8 cellular contexts compared by ENCODE assay signal in the genomic region with DNA sequence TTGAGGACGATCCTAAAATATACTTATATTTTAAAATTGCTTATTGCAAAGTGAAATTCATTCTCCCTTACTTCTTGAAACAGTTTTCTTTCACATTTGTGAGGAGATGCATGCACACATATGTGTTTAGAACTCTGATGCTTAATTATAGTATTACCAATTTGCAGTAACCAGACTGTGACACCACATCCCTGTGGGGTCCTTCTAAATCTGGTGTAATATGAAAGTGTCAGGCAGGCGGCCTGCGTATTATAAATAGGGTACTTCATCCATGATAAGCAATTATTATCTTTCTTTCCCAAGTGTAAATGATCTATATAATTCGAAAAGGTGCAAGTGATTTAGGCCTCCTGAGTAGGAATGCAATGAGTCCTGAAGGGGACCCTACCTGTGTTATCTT. TPM values are rescaled to one million over a fixed set of nuclear protein-coding genes. Genes with fewer than 3 reads are reported as not detected.
DNase-seq lines count a peak whose midpoint lies in the region; ATAC-seq, FAIRE-seq and TF ChIP-seq lines count a peak whose summit lies in the region.

No MANE protein-coding gene starts in this region.

- no peaks in the 10 kb centered on the region for H3K36me3 Mint-ChIP-seq in GM23338 (ENCODE audit: low read depth)

- H3K4me2 ChIP-seq in GM23338: peak overlapping the region; percentile 86

- no peak for FAIRE-seq in urothelium cell line (lab: Jason Lieb, UNC)

- no peaks in the 10 kb centered on the region for H3K27me3 ChIP-seq in GM23338 (ENCODE audit: insufficient read depth)
- no peaks in the 10 kb centered on the region for H3K27me3 ChIP-seq in esophagus squamous epithelium

- H3K27ac Mint-ChIP-seq in GM23338: no peak overlapping the region

- H3K9me2 ChIP-seq in GM23338 (ENCODE audit: insufficient read depth): no peaks in the 10 kb centered on the region

- TF ChIP-seq CTCF in GM23338 (conservative IDR thresholded peaks at IDR 0.05; ENCODE audit: low read depth in 2 of 2) (no peak), esophagus squamous epithelium (IDR thresholded peaks at IDR 0.05) (no peak), retinal pigment epithelial cell (conservative IDR thresholded peaks at IDR 0.05; ENCODE audit: low read depth, low read length) (no peak)

- peak overlapping the region; percentile 64 for H3K4me3 ChIP-seq in GM23338
- H3K4me3 ChIP-seq in esophagus squamous epithelium: peak overlapping the region; percentile 55 to 82 (median 73)
- peak overlapping the region; percentile 90 for H3K4me3 ChIP-seq in retinal pigment epithelial cell (ENCODE audit: low read length)

- H3K9me3 ChIP-seq in esophagus squamous epithelium: no peaks in the 10 kb centered on the region

- intact Hi-C loops in esophagus squamous epithelium (cut with DNase I): loop anchor here (10.0 kb wide), 1 partner anchor 209 kb away; no protein-coding TSS in a partner anchor

- H4K20me1 ChIP-seq in GM23338 (replicated peaks; ENCODE audit: insufficient read depth): no peaks in the 10 kb centered on the region

- DNase-seq in GM23338 (ENCODE audit: low spot score) (no peak), RPMI7951 (ENCODE audit: low read depth) (peak; percentile 5), esophagus squamous epithelium (lab: John Stamatoyannopoulos, UW) (no peak), retinal pigment epithelial cell (ENCODE audit: low read depth) (no peak), urothelium cell line (ENCODE audit: low spot score) (no peak), NCI-H524 treated with DMSO at 0.1 percent for 48 hours (lab: John Stamatoyannopoulos, UW) (no peak)

- peaks cover 10% of the 10 kb centered on the region; the same call in 2 of the 3 replicates for H3K4me1 Mint-ChIP-seq in GM23338

- peak overlapping the region; percentile 95 for H3K4me3 Mint-ChIP-seq in GM23338

- H2AFZ ChIP-seq in GM23338: peak overlapping the region; percentile 95

- H3F3A ChIP-seq in GM23338 (replicated peaks; ENCODE audit: low read depth): no peaks in the 10 kb centered on the region

- 33 to 39% methylated on average over 4 of the region's 4 CpGs for WGBS in esophagus squamous epithelium, 2 donors

- TF ChIP-seq POLR2A in esophagus squamous epithelium (IDR thresholded peaks at IDR 0.05) (no peak), GM18505 (IDR thresholded peaks at IDR 0.05; ENCODE audit: borderline replicate concordance, extremely low read depth, insufficient read depth, insufficient read length) (no peak)

- ATAC-seq in GM23338 (no peak), HG02759 (IDR thresholded peaks at IDR 0.05; ENCODE audit: unreplicated experiment) (no peak), GM18505 (IDR thresholded peaks at IDR 0.05; ENCODE audit: unreplicated experiment) (no peak)

- peaks cover 26% of the 10 kb centered on the region for H3K79me2 ChIP-seq in GM23338 (replicated peaks; ENCODE audit: insufficient read depth)

- no peak overlapping the region for H3K27ac ChIP-seq in GM23338 (ENCODE audit: low read depth)
- peak overlapping the region in 3 of 4 donors; percentile 81 to 97 (median 93) for H3K27ac ChIP-seq in esophagus squamous epithelium

- H3K9me3 Mint-ChIP-seq in GM23338: no peaks in the 10 kb centered on the region

- H3K36me3 ChIP-seq in GM23338 (ENCODE audit: insufficient read depth) (no peaks in the 10 kb centered on the region), esophagus squamous epithelium (peaks cover 0 to 18% (median 0%) of the 10 kb centered on the region in 3 donors)

- no peaks in the 10 kb centered on the region for H3K27me3 Mint-ChIP-seq in GM23338 (ENCODE audit: insufficient read depth, low read depth, poor library complexity)

- H3K4me1 ChIP-seq in GM23338 (ENCODE audit: insufficient read depth) (peaks cover 13% of the 10 kb centered on the region; the same call in 1 of the 2 replicates), esophagus squamous epithelium (peaks cover 0 to 26% (median 5%) of the 10 kb centered on the region in 3 donors)

TF ChIP-seq in GM23338, 12 proteins besides CTCF, POLR2A, EP300 and RAD21 (continues in another document):
- TF ChIP-seq CREB1 (CRISPR knock-in tag; IDR thresholded peaks at IDR 0.05; ENCODE audit: low read depth) (no peak), STAT1 (IDR thresholded peaks at IDR 0.05; ENCODE audit: unreplicated experiment) (no peak), ZNF331 (CRISPR knock-in tag; IDR thresholded peaks at IDR 0.05; ENCODE audit: low read depth) (no peak), EZH2 (IDR thresholded peaks at IDR 0.05; ENCODE audit: low read depth, unreplicated experiment) (no peak), NANOG (IDR thresholded peaks at IDR 0.05; ENCODE audit: borderline replicate concordance) (no peak), EZH2phosphoT487 (IDR thresholded peaks at IDR 0.05; ENCODE audit: unreplicated experiment) (no peak), JUNB (IDR thresholded peaks at IDR 0.05; ENCODE audit: unreplicated experiment) (no peak), POLR2AphosphoS5 (IDR thresholded peaks at IDR 0.05; ENCODE audit: low read depth) (no peak)
- TF ChIP-seq, protein P1, sequence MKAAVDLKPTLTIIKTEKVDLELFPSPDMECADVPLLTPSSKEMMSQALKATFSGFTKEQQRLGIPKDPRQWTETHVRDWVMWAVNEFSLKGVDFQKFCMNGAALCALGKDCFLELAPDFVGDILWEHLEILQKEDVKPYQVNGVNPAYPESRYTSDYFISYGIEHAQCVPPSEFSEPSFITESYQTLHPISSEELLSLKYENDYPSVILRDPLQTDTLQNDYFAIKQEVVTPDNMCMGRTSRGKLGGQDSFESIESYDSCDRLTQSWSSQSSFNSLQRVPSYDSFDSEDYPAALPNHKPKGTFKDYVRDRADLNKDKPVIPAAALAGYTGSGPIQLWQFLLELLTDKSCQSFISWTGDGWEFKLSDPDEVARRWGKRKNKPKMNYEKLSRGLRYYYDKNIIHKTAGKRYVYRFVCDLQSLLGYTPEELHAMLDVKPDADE (IDR thresholded peaks at IDR 0.05): no peak
- TF ChIP-seq, protein P2, sequence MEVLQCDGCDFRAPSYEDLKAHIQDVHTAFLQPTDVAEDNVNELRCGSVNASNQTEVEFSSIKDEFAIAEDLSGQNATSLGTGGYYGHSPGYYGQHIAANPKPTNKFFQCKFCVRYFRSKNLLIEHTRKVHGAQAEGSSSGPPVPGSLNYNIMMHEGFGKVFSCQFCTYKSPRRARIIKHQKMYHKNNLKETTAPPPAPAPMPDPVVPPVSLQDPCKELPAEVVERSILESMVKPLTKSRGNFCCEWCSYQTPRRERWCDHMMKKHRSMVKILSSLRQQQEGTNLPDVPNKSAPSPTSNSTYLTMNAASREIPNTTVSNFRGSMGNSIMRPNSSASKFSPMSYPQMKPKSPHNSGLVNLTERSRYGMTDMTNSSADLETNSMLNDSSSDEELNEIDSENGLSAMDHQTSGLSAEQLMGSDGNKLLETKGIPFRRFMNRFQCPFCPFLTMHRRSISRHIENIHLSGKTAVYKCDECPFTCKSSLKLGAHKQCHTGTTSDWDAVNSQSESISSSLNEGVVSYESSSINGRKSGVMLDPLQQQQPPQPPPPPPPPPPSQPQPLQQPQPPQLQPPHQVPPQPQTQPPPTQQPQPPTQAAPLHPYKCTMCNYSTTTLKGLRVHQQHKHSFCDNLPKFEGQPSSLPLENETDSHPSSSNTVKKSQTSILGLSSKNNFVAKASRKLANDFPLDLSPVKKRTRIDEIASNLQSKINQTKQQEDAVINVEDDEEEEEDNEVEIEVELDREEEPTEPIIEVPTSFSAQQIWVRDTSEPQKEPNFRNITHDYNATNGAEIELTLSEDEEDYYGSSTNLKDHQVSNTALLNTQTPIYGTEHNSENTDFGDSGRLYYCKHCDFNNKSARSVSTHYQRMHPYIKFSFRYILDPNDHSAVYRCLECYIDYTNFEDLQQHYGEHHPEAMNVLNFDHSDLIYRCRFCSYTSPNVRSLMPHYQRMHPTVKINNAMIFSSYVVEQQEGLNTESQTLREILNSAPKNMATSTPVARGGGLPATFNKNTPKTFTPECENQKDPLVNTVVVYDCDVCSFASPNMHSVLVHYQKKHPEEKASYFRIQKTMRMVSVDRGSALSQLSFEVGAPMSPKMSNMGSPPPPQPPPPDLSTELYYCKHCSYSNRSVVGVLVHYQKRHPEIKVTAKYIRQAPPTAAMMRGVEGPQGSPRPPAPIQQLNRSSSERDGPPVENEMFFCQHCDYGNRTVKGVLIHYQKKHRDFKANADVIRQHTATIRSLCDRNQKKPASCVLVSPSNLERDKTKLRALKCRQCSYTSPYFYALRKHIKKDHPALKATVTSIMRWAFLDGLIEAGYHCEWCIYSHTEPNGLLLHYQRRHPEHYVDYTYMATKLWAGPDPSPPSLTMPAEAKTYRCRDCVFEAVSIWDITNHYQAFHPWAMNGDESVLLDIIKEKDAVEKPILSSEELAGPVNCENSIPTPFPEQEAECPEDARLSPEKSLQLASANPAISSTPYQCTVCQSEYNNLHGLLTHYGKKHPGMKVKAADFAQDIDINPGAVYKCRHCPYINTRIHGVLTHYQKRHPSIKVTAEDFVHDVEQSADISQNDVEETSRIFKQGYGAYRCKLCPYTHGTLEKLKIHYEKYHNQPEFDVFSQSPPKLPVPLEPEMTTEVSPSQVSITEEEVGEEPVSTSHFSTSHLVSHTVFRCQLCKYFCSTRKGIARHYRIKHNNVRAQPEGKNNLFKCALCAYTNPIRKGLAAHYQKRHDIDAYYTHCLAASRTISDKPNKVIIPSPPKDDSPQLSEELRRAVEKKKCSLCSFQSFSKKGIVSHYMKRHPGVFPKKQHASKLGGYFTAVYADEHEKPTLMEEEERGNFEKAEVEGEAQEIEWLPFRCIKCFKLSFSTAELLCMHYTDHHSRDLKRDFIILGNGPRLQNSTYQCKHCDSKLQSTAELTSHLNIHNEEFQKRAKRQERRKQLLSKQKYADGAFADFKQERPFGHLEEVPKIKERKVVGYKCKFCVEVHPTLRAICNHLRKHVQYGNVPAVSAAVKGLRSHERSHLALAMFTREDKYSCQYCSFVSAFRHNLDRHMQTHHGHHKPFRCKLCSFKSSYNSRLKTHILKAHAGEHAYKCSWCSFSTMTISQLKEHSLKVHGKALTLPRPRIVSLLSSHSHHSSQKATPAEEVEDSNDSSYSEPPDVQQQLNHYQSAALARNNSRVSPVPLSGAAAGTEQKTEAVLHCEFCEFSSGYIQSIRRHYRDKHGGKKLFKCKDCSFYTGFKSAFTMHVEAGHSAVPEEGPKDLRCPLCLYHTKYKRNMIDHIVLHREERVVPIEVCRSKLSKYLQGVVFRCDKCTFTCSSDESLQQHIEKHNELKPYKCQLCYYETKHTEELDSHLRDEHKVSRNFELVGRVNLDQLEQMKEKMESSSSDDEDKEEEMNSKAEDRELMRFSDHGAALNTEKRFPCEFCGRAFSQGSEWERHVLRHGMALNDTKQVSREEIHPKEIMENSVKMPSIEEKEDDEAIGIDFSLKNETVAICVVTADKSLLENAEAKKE (CRISPR knock-in tag; IDR thresholded peaks at IDR 0.05): no peak

RNA-seq across cellular contexts. Expression of a gene that starts 0.8 kb away (rescaled TPM):
- total RNA-seq in GM23338 (2014; rRNA removed; shearing (Covaris generic)): 4.2 and 7.0 TPM in 2 replicates
- 4.8 and 4.9 TPM in 2 replicates for polyA plus RNA-seq in GM23338 (2016; fragmentation: Nextera tagmentation; extraction: Ambion mirVana)
- 13.4 and 16.1 TPM in 2 replicates for total RNA-seq in RPMI7951 (2014; rRNA removed; shearing (Covaris generic))
- 1 to 10 TPM; 1.1 to 4.2 (median 2.7) TPM for total RNA-seq in esophagus squamous epithelium

RNA-seq across cellular contexts. Expression of a gene that starts 1.1 kb away (rescaled TPM):
- 38.4 and 49.4 TPM in 2 replicates for total RNA-seq in GM23338 (2014; rRNA removed; shearing (Covaris generic))
- polyA plus RNA-seq in GM23338 (2016; fragmentation: Nextera tagmentation; extraction: Ambion mirVana): 95.9 and 101 TPM in 2 replicates
- 70.8 and 101 TPM in 2 replicates for total RNA-seq in RPMI7951 (2014; rRNA removed; shearing (Covaris generic))
- total RNA-seq in esophagus squamous epithelium: 10 to 100 TPM in 3 of 4 donors, 1 to 10 TPM in 1; 7.3 to 22.3 (median 12.7) TPM
